1 cellular context compared by ENCODE assay signal in genomic region chr17:73309727-73310555, GRCh38.
TF ChIP-seq lines count a peak whose summit lies in the region.

No MANE protein-coding gene starts in this region.

TF ChIP-seq in HepG2, 621 proteins besides CTCF, POLR2A, EP300 and RAD21 (continued from another document):
- TF ChIP-seq ZNF800 (CRISPR knock-in tag; IDR thresholded peaks at IDR 0.05) (no peak), EHMT2 (IDR thresholded peaks at IDR 0.05; ENCODE audit: borderline replicate concordance, low read depth, low read length) (no peak), ZNF589 (CRISPR knock-in tag; conservative IDR thresholded peaks at IDR 0.05) (0 out of 2 replicates have a peak, but pooled peaks have one; percentile 6)
